ENCODE assay signal across 1 cellular context in genomic region chr20:49484180-49485140, GRCh38.
A peak's percentile ranks its signal among the peaks of the same experiment; 100 is the strongest.
TF ChIP-seq lines count a peak whose summit lies in the region.

No MANE protein-coding gene starts in this region.

TF ChIP-seq in HepG2, 621 proteins besides CTCF, POLR2A, EP300 and RAD21 (continued from another document and continues in another):
- TF ChIP-seq HNRNPUL1 (IDR thresholded peaks at IDR 0.05; ENCODE audit: low read depth, low read length) (no peak), PBX3 (CRISPR knock-in tag; IDR thresholded peaks at IDR 0.05; ENCODE audit: borderline replicate concordance) (no peak), RNF2 (conservative IDR thresholded peaks at IDR 0.05; ENCODE audit: low read depth) (peak; percentile 50; the same call in 1 of the 2 replicates), EEA1 (CRISPR knock-in tag; IDR thresholded peaks at IDR 0.05; ENCODE audit: borderline replicate concordance) (0 out of 2 replicates have a peak, but pooled peaks have one; percentile 28), THAP11 (CRISPR knock-in tag; IDR thresholded peaks at IDR 0.05) (peak; percentile 73), MTF2 (CRISPR knock-in tag; IDR thresholded peaks at IDR 0.05; ENCODE audit: borderline replicate concordance) (peak; percentile 100), THAP9 (CRISPR knock-in tag; IDR thresholded peaks at IDR 0.05; ENCODE audit: borderline replicate concordance) (peak; percentile 20; the same call in 1 of the 2 replicates), KDM4B (CRISPR knock-in tag; IDR thresholded peaks at IDR 0.05) (0 out of 2 replicates have a peak, but pooled peaks have one; percentile 58), PRDM15 (CRISPR knock-in tag; IDR thresholded peaks at IDR 0.05) (no peak), ATF5 (CRISPR knock-in tag; IDR thresholded peaks at IDR 0.05; ENCODE audit: low read depth) (0 out of 2 replicates have a peak, but pooled peaks have one; percentile 63), HOXA7 (CRISPR knock-in tag; IDR thresholded peaks at IDR 0.05) (no peak), MAFF (IDR thresholded peaks at IDR 0.05; ENCODE audit: low read depth, low read length) (no peak), BATF2 (CRISPR knock-in tag; IDR thresholded peaks at IDR 0.05) (0 out of 2 replicates have a peak, but pooled peaks have one; percentile 34), ZNF136 (CRISPR knock-in tag; IDR thresholded peaks at IDR 0.05; ENCODE audit: low read depth) (0 out of 2 replicates have a peak, but pooled peaks have one; percentile 74), ZXDC (CRISPR knock-in tag; IDR thresholded peaks at IDR 0.05) (no peak), ZNF142 (CRISPR knock-in tag; IDR thresholded peaks at IDR 0.05) (peak; percentile 73; the same call in 1 of the 2 replicates), GPN1 (CRISPR knock-in tag; IDR thresholded peaks at IDR 0.05; ENCODE audit: borderline replicate concordance) (no peak), STAT6 (CRISPR knock-in tag; IDR thresholded peaks at IDR 0.05; ENCODE audit: borderline replicate concordance) (no peak), ZFP36L1 (CRISPR knock-in tag; IDR thresholded peaks at IDR 0.05) (no peak), PAX8 (CRISPR knock-in tag; IDR thresholded peaks at IDR 0.05; ENCODE audit: borderline replicate concordance) (peak; percentile 86; the same call in 1 of the 2 replicates), SNRNP70 (IDR thresholded peaks at IDR 0.05; ENCODE audit: low read depth, low read length) (no peak), MAZ (IDR thresholded peaks at IDR 0.05; ENCODE audit: borderline replicate concordance, low read depth, low read length) (peak; percentile 44; the same call in 1 of the 2 replicates), MAZ (CRISPR knock-in tag; IDR thresholded peaks at IDR 0.05; ENCODE audit: low read depth) (peak; percentile 53), MZF1 (CRISPR knock-in tag; IDR thresholded peaks at IDR 0.05; ENCODE audit: borderline replicate concordance) (no peak), TMF1 (CRISPR knock-in tag; IDR thresholded peaks at IDR 0.05; ENCODE audit: low read depth) (peak; percentile 52; the same call in 1 of the 2 replicates), TFDP2 (CRISPR knock-in tag; IDR thresholded peaks at IDR 0.05) (peak; percentile 64; the same call in 1 of the 2 replicates), ISX (CRISPR knock-in tag; conservative IDR thresholded peaks at IDR 0.05) (no peak), ISL2 (CRISPR knock-in tag; IDR thresholded peaks at IDR 0.05) (no peak; the same call in 1 of the 2 replicates), ZFP36L2 (CRISPR knock-in tag; IDR thresholded peaks at IDR 0.05) (no peak), HDAC1 (CRISPR knock-in tag; IDR thresholded peaks at IDR 0.05) (peak; percentile 45; the same call in 1 of the 2 replicates)
